ENCODE assay signal across 9 cellular contexts in the genomic region with DNA sequence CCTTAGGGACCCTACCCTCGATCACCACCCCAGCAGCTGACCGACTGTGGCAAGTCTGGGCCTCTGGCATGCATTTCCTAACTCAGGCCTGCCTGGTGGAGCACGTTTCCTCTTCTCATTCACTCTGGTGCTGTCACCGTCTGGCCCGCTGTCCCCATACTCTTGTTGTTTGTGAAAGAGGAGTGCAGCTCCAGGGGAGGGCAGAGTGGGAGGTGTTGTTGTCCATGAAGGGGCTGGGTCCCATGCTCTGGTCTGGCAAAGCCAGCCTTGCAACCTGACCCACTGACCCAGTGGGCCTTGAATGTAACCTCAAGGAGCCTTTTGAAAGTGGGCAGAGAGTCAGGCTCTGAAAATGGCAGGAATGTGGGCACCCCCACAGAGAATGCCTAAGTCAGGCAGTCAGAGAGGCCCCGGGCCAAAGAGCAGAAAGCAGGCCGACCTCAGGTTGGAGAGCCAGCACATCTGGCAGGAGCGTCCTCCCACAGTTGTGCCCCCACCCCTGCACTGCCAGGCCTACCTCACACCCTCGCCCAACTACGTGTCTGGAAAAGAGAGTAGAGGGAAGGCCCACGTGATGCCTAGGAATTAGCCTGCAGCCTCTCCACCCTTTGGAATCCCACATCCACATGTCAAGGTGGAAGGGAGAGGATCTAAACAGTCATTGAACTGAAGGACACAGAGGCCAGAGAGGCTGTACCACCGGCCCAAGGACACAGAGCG. TPM values are rescaled to one million over a fixed set of nuclear protein-coding genes. Genes with fewer than 3 reads are reported as not detected.
DNase-seq lines count a peak whose midpoint lies in the region; ATAC-seq, FAIRE-seq and TF ChIP-seq lines count a peak whose summit lies in the region.
"Had no signal": no experiment of that assay in that cellular context is flagged by ENCODE, and none has a peak within 500 bp of the region (broad histone marks: within the 10 kb centered on the region; RNA-seq: fewer than 3 reads in every experiment).

No MANE protein-coding gene starts in this region.

- TF ChIP-seq POLR2A in GM12892 (IDR thresholded peaks at IDR 0.05; ENCODE audit: low read depth, low read length) = no peak

- peak overlapping the region in 1 of 7 donors; percentile 38 for H3K27ac Mint-ChIP-seq in CD14-positive monocyte

- H3K27me3 Mint-ChIP-seq in CD14-positive monocyte (ENCODE audit: low read depth in 3 of 3) = peaks cover 0 to 8% (median 5%) of the 10 kb centered on the region in 3 donors

- no TSS peak for BruUV-seq in PC-3 (replicated peaks; lab: Mats Ljungman, UMichigan)

- H3K9me3 Mint-ChIP-seq in CD14-positive monocyte = peaks cover 0 to 2% (median 0%) of the 10 kb centered on the region in 7 donors

- H2AFZ ChIP-seq in PC-3 (ENCODE audit: low read length) = no peak overlapping the region

- H3F3A ChIP-seq in PC-3 (ENCODE audit: low read length, unreplicated experiment) = no peaks in the 10 kb centered on the region

- in situ Hi-C loops in GM13976 (cut with MboI; ENCODE audit: low sequenced_read_pairs, unreplicated experiment) = no loop called here

- H3K9me2 ChIP-seq in PC-3 (replicated peaks; ENCODE audit: low read length) = no peaks in the 10 kb centered on the region

- H3K79me2 ChIP-seq in PC-3 (ENCODE audit: low read length) = peaks cover 100% of the 10 kb centered on the region

- peak overlapping the region; percentile 38; the same call in 1 of the 2 replicates for H3K4me2 ChIP-seq in PC-3 (ENCODE audit: low read length)

- H3K9ac ChIP-seq in PC-3 (ENCODE audit: low read length) = no peak overlapping the region

- no peaks in the 10 kb centered on the region for H3K36me3 Mint-ChIP-seq in CD14-positive monocyte

- no peak for DNase-seq in GM12892 (ENCODE audit: insufficient read length)
- peak; percentile 24 for DNase-seq in PC-3
- peak; percentile 75 for DNase-seq in epithelial cell of proximal tubule (ENCODE audit: low read depth)
- peak; percentile 94 for DNase-seq in renal cortical epithelial cell (ENCODE audit: low read depth)
- DNase-seq in CD14-positive monocyte (ENCODE audit: low spot score) = no peak
- no peak for DNase-seq in GM13976 (ENCODE audit: low spot score)
- DNase-seq in activated naive CD4-positive, alpha-beta T cell treated with anti-CD3 and anti-CD28 coated beads, Interleukin-2, amount 50 U/mL, for 16 hours = no peak
- DNase-seq: activated CD4-positive, alpha-beta T cell treated with anti-CD3 and anti-CD28 coated beads, Interleukin-2, amount 50 U/mL, for 48 hours had no signal

- H3K4me3 ChIP-seq in PC-3 (ENCODE audit: low read length) (no peak overlapping the region), epithelial cell of proximal tubule (ENCODE audit: low read depth, low read length) (no peak overlapping the region)

- peaks cover 7% of the 10 kb centered on the region for H3K4me1 Mint-ChIP-seq in CD14-positive monocyte

- ATAC-seq in PC-3 (no peak; the same call in 1 of the 2 replicates), GM21367 (IDR thresholded peaks at IDR 0.05; ENCODE audit: unreplicated experiment) (no peak)

- H3K27ac ChIP-seq in PC-3 (ENCODE audit: low read length) = peak overlapping the region; percentile 38

- no peak for TF ChIP-seq CTCF in PC-3 (conservative IDR thresholded peaks at IDR 0.05; ENCODE audit: low read depth, low read length)
- TF ChIP-seq CTCF in epithelial cell of proximal tubule (conservative IDR thresholded peaks at IDR 0.05; ENCODE audit: low read depth, low read length) = no peak
- no peak for TF ChIP-seq CTCF in CD14-positive monocyte (IDR thresholded peaks at IDR 0.05)
- TF ChIP-seq CTCF in GM13976 (IDR thresholded peaks at IDR 0.05; ENCODE audit: borderline replicate concordance, control extremely low read depth, extremely low read depth, insufficient read depth, missing control alignments) = no peak

- peak; percentile 17 for FAIRE-seq in GM12892 (lab: Jason Lieb, UNC)

- POLR2A ChIA-PET in PC-3 (lab: Charles Lee; ENCODE audit: unreplicated experiment) = no interaction called here

- CTCF ChIA-PET in PC-3 (lab: Charles Lee) = no interaction called here

- H3K27me3 ChIP-seq in PC-3 (ENCODE audit: low read length) = no peaks in the 10 kb centered on the region

- H3K4me3 Mint-ChIP-seq in CD14-positive monocyte = no peak overlapping the region

- H4K20me1 ChIP-seq in PC-3 (ENCODE audit: low read length) = peaks cover 97% of the 10 kb centered on the region

- H3K36me3 ChIP-seq in PC-3 (ENCODE audit: low read depth, low read length) = peaks cover 36% of the 10 kb centered on the region

- no peaks in the 10 kb centered on the region for H3K9me3 ChIP-seq in PC-3 (ENCODE audit: low read length)

- intact Hi-C loops in PC-3 (cut with micrococcal nuclease) (no loop called here), CD14-positive monocyte (cut with micrococcal nuclease) (no loop called here)

- H3K4me1 ChIP-seq in PC-3 (ENCODE audit: insufficient read depth, low read length) = peaks cover 75% of the 10 kb centered on the region

RNA-seq across cellular contexts. Expression of gene SEMA7A, which starts 10.9 kb away (rescaled TPM):
- 61.4 TPM for polyA plus RNA-seq in GM12892 (2012; ENCODE audit: missing spikeins)
- 74.9 and 75.9 TPM in 2 replicates for total RNA-seq in PC-3 (2014; rRNA removed)
- total RNA-seq in epithelial cell of proximal tubule = 112 and 113 TPM in 2 replicates
- 9.5 and 143 TPM in 2 replicates for total RNA-seq in renal cortical epithelial cell
- under 1 TPM; 0.04 to 0.15 TPM for polyA plus RNA-seq in CD14-positive monocyte

RNA-seq across cellular contexts. Expression of gene UBL7, which starts 38.1 kb away (rescaled TPM):
- 62.5 TPM for polyA plus RNA-seq in GM12892 (2012; ENCODE audit: missing spikeins)
- 46.1 and 57.1 TPM in 2 replicates for total RNA-seq in PC-3 (2014; rRNA removed)
- 57.8 and 67.9 TPM in 2 replicates for total RNA-seq in epithelial cell of proximal tubule
- 31.2 and 40.3 TPM in 2 replicates for total RNA-seq in renal cortical epithelial cell
- 100 to 1,000 TPM in 1 of 2 donors, 10 to 100 TPM in 1; 95.1 to 103 TPM for polyA plus RNA-seq in CD14-positive monocyte

RNA-seq across cellular contexts. Expression of gene CYP11A1, which starts 55.4 kb away (rescaled TPM):
- 1.5 TPM for polyA plus RNA-seq in GM12892 (2012; ENCODE audit: missing spikeins)
- total RNA-seq in PC-3 (2014; rRNA removed) = 0.18 TPM in 1 of 2 replicates, not detected in the other
- 0.87 and 2.6 TPM in 2 replicates for total RNA-seq in epithelial cell of proximal tubule
- total RNA-seq in renal cortical epithelial cell = 0.20 TPM in 1 of 2 replicates, not detected in the other
- not detected for polyA plus RNA-seq in CD14-positive monocyte

Comparison
In these comparisons a context has a peak if more than half of its experiments do, and no peak if none do; other contexts are left out.
1. DNase-seq: peak in PC-3 (single experiment), epithelial cell of proximal tubule (single experiment) and renal cortical epithelial cell (single experiment); none in GM12892 (single experiment), CD14-positive monocyte (single experiment), GM13976 (single experiment) and activated naive CD4-positive, alpha-beta T cell treated with anti-CD3 and anti-CD28 coated beads, Interleukin-2, amount 50 U/mL, for 16 hours (single experiment).